In the genomic region with DNA sequence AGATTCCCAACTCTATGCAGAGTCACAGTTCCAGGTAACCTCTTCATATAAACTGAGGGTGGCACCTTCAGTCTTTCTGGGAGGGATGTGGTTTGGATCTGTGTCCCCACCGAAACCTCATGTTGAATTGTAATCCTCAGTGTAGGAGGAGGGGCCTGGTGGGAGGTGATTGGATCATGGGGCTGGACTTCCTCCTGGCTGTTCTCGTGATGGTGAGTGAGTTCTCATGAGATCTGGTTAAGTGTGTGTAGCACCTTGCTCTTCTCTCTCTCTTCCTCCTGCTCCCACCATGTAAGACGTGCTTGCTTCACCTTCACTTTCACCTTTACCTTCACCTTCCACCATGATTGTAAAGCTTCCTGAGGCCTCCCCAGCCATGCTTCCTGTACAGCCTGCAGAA, we compare ENCODE assay signal across 21 cellular contexts. TPM values are rescaled to one million over a fixed set of nuclear protein-coding genes. Genes with fewer than 3 reads are reported as not detected.
"Had no signal": no experiment of that assay in that cellular context is flagged by ENCODE, and none has a peak within 500 bp of the region (broad histone marks: within the 10 kb centered on the region; RNA-seq: fewer than 3 reads in every experiment).

No MANE protein-coding gene starts in this region.

- H3K4me3 Mint-ChIP-seq: mesothelial cell of epicardium; nephron; stimulated activated memory B cell treated with anti-CD40 and anti-IgM and Interleukin-4, amounts not matched to agents 10 μg/mL and 1 μg/mL and 100 μg/mL, for 72 hours had no signal

- H3K9me3 Mint-ChIP-seq: activated naive CD4-positive, alpha-beta T cell treated with anti-CD3 and anti-CD28 coated beads, Interleukin-2, amount 50 U/mL, for 72 hours; mesothelial cell of epicardium; nephron had no signal

- H3K27ac ChIP-seq: adrenal gland, lower lobe of right lung, spleen, thoracic aorta, upper lobe of left lung had no signal

- FAIRE-seq: astrocyte, endothelial cell of umbilical vein, islet of Langerhans had no signal

- DNase-seq: activated CD4-positive, alpha-beta T cell treated with anti-CD3 and anti-CD28 coated beads, Interleukin-2, amount 50 U/mL, for 1 hour; activated gamma-delta T cell treated with Interleukin-2 at 50 U/mL for 16 hours; adrenal gland; effector CD4-positive, alpha-beta T cell; hippocampal formation; lower lobe of right lung; posterior cingulate gyrus; retina; spleen; stimulated activated CD4-positive, alpha-beta T cell treated with anti-CD3 and anti-CD28 coated beads, Interleukin-4, amount 100 ng/mL, for 4 hours; T-helper 9 cell; upper lobe of left lung had no signal

- H3K27ac Mint-ChIP-seq: activated naive CD4-positive, alpha-beta T cell treated with anti-CD3 and anti-CD28 coated beads, Interleukin-2, amount 50 U/mL, for 72 hours; mesothelial cell of epicardium; nephron; stimulated activated memory B cell treated with anti-CD40 and anti-IgM and Interleukin-4, amounts not matched to agents 10 μg/mL and 1 μg/mL and 100 μg/mL, for 72 hours had no signal

- H3K27me3 ChIP-seq: adrenal gland, upper lobe of left lung had no signal

- H3K36me3 Mint-ChIP-seq: activated naive CD4-positive, alpha-beta T cell treated with anti-CD3 and anti-CD28 coated beads, Interleukin-2, amount 50 U/mL, for 72 hours; mesothelial cell of epicardium; stimulated activated memory B cell treated with anti-CD40 and anti-IgM and Interleukin-4, amounts not matched to agents 10 μg/mL and 1 μg/mL and 100 μg/mL, for 72 hours had no signal

- H3K9me3 ChIP-seq: adrenal gland, lower lobe of right lung, spleen, thoracic aorta, upper lobe of left lung had no signal

- H3K36me3 ChIP-seq: adrenal gland, lower lobe of right lung, spleen, thoracic aorta, upper lobe of left lung had no signal

- H3K4me1 ChIP-seq: adrenal gland, lower lobe of right lung, spleen, upper lobe of left lung had no signal

- H3K4me3 ChIP-seq: adrenal gland, lower lobe of right lung, spleen, thoracic aorta, upper lobe of left lung had no signal

- ATAC-seq: activated naive CD4-positive, alpha-beta T cell treated with anti-CD3 and anti-CD28 coated beads, Interleukin-2, amount 50 U/mL, for 72 hours; lower lobe of right lung; stimulated activated memory B cell treated with anti-CD40 and anti-IgM and Interleukin-4, amounts not matched to agents 10 μg/mL and 1 μg/mL and 100 μg/mL, for 72 hours had no signal

- H3K4me1 Mint-ChIP-seq: mesothelial cell of epicardium, nephron had no signal

RNA-seq across cellular contexts. Expression of a gene that starts 30.5 kb away (rescaled TPM):
- total RNA-seq: activated naive CD4-positive, alpha-beta T cell treated with anti-CD3 and anti-CD28 coated beads, Interleukin-2, amount 50 U/mL, for 72 hours; endothelial cell of umbilical vein; fibroblast of villous mesenchyme; mesothelial cell of epicardium had no signal
- polyA plus RNA-seq: endothelial cell of umbilical vein had no signal
